In the genomic region with DNA sequence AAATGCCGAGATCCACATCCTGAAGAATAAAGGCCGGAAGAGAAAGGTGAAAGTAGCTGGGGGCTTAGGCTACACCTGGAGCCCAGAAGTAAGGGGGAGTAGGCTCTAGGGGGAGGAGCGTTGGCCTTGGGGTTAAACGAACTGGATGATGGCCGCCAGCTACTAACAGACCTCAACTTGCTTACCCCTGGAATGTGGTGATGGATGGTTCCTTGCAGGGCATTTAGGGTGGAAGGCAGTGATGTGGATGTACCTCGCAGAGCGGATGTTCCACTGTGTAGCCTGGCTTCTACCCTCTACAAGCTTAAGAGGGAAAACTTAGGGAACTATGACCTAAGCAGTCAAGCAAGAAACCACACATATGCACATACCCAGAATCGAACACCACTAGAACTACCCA, we compare ENCODE assay signal across 10 cellular contexts. TPM values are rescaled to one million over a fixed set of nuclear protein-coding genes. Genes with fewer than 3 reads are reported as not detected.
DNase-seq lines count a peak whose midpoint lies in the region; ATAC-seq and TF ChIP-seq lines count a peak whose summit lies in the region.
"Had no signal": no experiment of that assay in that cellular context is flagged by ENCODE, and none has a peak within 500 bp of the region (broad histone marks: within the 10 kb centered on the region; RNA-seq: fewer than 3 reads in every experiment).

No MANE protein-coding gene starts in this region.

- POLR2A ChIA-PET in WTC11 (lab: Charles Lee): interaction anchor here (1.1 to 1.7 kb wide), 2 partner anchors 12 to 124 kb away, joined by 6 to 10 read pairs; partner anchors contain the start of gene PAGR1

- H3K4me3 ChIP-seq in suprapubic skin: no peak overlapping the region

- TF ChIP-seq EP300 in suprapubic skin (IDR thresholded peaks at IDR 0.05): no peak

- CTCF ChIA-PET in WTC11 (lab: Charles Lee): interaction anchor here (0.5 to 2.8 kb wide), 10 partner anchors 11 to 229 kb away, joined by 3 to 12 read pairs (median 7); partner anchors contain the start of genes PAGR1, SEZ6L2 and TLCD3B

- WGBS in suprapubic skin: 75% methylated on average over 8 of the region's 8 CpGs

- H3K9me3 Mint-ChIP-seq in activated CD4-positive, alpha-beta T cell treated with anti-CD3 and anti-CD28 coated beads, Interleukin-2, amount 10 ng/mL, durations not matched to agents 24 days and 14 days: no peaks in the 10 kb centered on the region
- H3K9me3 Mint-ChIP-seq in WTC11: no peaks in the 10 kb centered on the region

- H3K27ac Mint-ChIP-seq in activated CD4-positive, alpha-beta T cell treated with anti-CD3 and anti-CD28 coated beads, Interleukin-2, amount 10 ng/mL, durations not matched to agents 24 days and 14 days: peak overlapping the region; percentile 99
- peak overlapping the region; percentile 97 for H3K27ac Mint-ChIP-seq in WTC11

- peak overlapping the region; percentile 96 for H3K4me3 Mint-ChIP-seq in activated CD4-positive, alpha-beta T cell treated with anti-CD3 and anti-CD28 coated beads, Interleukin-2, amount 10 ng/mL, durations not matched to agents 24 days and 14 days
- peak overlapping the region; percentile 99 for H3K4me3 Mint-ChIP-seq in WTC11

- no peak for TF ChIP-seq POLR2A in suprapubic skin (IDR thresholded peaks at IDR 0.05)

- H3K4me1 ChIP-seq in suprapubic skin: peaks cover 33% of the 10 kb centered on the region

- no peak for TF ChIP-seq CTCF in WTC11 (IDR thresholded peaks at IDR 0.05)
- TF ChIP-seq CTCF in suprapubic skin (IDR thresholded peaks at IDR 0.05): no peak

- peaks cover 31% of the 10 kb centered on the region for H3K4me1 Mint-ChIP-seq in activated CD4-positive, alpha-beta T cell treated with anti-CD3 and anti-CD28 coated beads, Interleukin-2, amount 10 ng/mL, durations not matched to agents 24 days and 14 days
- peaks cover 33% of the 10 kb centered on the region for H3K4me1 Mint-ChIP-seq in WTC11

- H3K9me3 ChIP-seq in suprapubic skin: no peaks in the 10 kb centered on the region
- H3K9me3 ChIP-seq: BE2C, testis had no signal

- ATAC-seq in WTC11 (no peak), GM21447 (IDR thresholded peaks at IDR 0.05; ENCODE audit: unreplicated experiment) (no peak)

- intact Hi-C loops in activated CD4-positive, alpha-beta T cell treated with anti-CD3 and anti-CD28 coated beads, Interleukin-2, amount 10 ng/mL, durations not matched to agents 24 days and 14 days (cut with micrococcal nuclease): loop anchor here (10.0 kb wide), 1 partner anchor 121 kb away; the partner anchor contains the start of gene KCTD13

- no peak for DNase-seq in activated CD4-positive, alpha-beta T cell treated with anti-CD3 and anti-CD28 coated beads, Interleukin-2, amount 10 ng/mL, durations not matched to agents 24 days and 14 days
- DNase-seq in activated CD4-positive, alpha-beta T cell treated with anti-CD3 and anti-CD28 coated beads for 48 hours: no peak
- DNase-seq in WTC11 (ENCODE audit: low spot score): no peak
- no peak for DNase-seq in suprapubic skin (ENCODE audit: low spot score in 2 of 2)
- DNase-seq in stimulated activated CD4-positive, alpha-beta T cell treated with anti-CD3 and anti-CD28 coated beads, Interleukin-4, amount 100 ng/mL, for 4 hours: no peak
- no peak for DNase-seq in NCI-H774 (lab: John Stamatoyannopoulos, UW)

- H3K27me3 ChIP-seq in layer of hippocampus (ENCODE audit: control insufficient read depth, insufficient read depth, low read length): no peaks in the 10 kb centered on the region
- no peaks in the 10 kb centered on the region for H3K27me3 ChIP-seq in suprapubic skin
- H3K27me3 ChIP-seq: BE2C, testis had no signal

- no peaks in the 10 kb centered on the region for H3K27me3 Mint-ChIP-seq in activated CD4-positive, alpha-beta T cell treated with anti-CD3 and anti-CD28 coated beads, Interleukin-2, amount 10 ng/mL, durations not matched to agents 24 days and 14 days
- H3K27me3 Mint-ChIP-seq in WTC11 (ENCODE audit: low read depth): no peaks in the 10 kb centered on the region

- peaks cover 59% of the 10 kb centered on the region for H3K36me3 Mint-ChIP-seq in activated CD4-positive, alpha-beta T cell treated with anti-CD3 and anti-CD28 coated beads, Interleukin-2, amount 10 ng/mL, durations not matched to agents 24 days and 14 days (ENCODE audit: low read depth)
- H3K36me3 Mint-ChIP-seq in WTC11: peaks cover 40% of the 10 kb centered on the region

- peak overlapping the region; percentile 99 for H3K27ac ChIP-seq in layer of hippocampus (ENCODE audit: low read depth, low read length)
- H3K27ac ChIP-seq in suprapubic skin: peak overlapping the region; percentile 97

- peaks cover 23% of the 10 kb centered on the region for H3K36me3 ChIP-seq in suprapubic skin

TF ChIP-seq in WTC11, 78 proteins besides CTCF, POLR2A, EP300 and RAD21:
- TF ChIP-seq AFF4 (CRISPR knock-in tag; IDR thresholded peaks at IDR 0.05; ENCODE audit: borderline replicate concordance): no peak
- TF ChIP-seq FOXP1 (CRISPR knock-in tag; IDR thresholded peaks at IDR 0.05; ENCODE audit: borderline replicate concordance): no peak
- TF ChIP-seq HMGXB4 (CRISPR knock-in tag; IDR thresholded peaks at IDR 0.05): no peak
- TF ChIP-seq ZNF317 (CRISPR knock-in tag; IDR thresholded peaks at IDR 0.05; ENCODE audit: borderline replicate concordance, low read depth): no peak
- TF ChIP-seq NR3C1 (CRISPR knock-in tag; conservative IDR thresholded peaks at IDR 0.05; ENCODE audit: low read depth): no peak
- no peak for TF ChIP-seq ELF4 (CRISPR knock-in tag; IDR thresholded peaks at IDR 0.05; ENCODE audit: low read depth)

RNA-seq across cellular contexts. Expression of gene MAZ, which starts 2.3 kb away (rescaled TPM):
- 378 and 380 TPM in 2 replicates for total RNA-seq in activated CD4-positive, alpha-beta T cell treated with anti-CD3 and anti-CD28 coated beads, Interleukin-2, amount 10 ng/mL, durations not matched to agents 24 days and 14 days
- total RNA-seq in WTC11 (2021): 392 to 405 TPM (median 395 TPM) in 3 replicates
- 100 to 1,000 TPM in 3 of 4 donors, 10 to 100 TPM in 1; 98.4 to 180 (median 125) TPM for total RNA-seq in suprapubic skin

RNA-seq across cellular contexts. Expression of gene PRRT2, which starts 8.0 kb away (rescaled TPM):
- 1.6 and 1.7 TPM in 2 replicates for total RNA-seq in activated CD4-positive, alpha-beta T cell treated with anti-CD3 and anti-CD28 coated beads, Interleukin-2, amount 10 ng/mL, durations not matched to agents 24 days and 14 days
- 20.5 to 25.3 TPM (median 23.6 TPM) in 3 replicates for total RNA-seq in WTC11 (2021)
- total RNA-seq in suprapubic skin: 1 to 10 TPM in 3 of 4 donors, not detected in 1; 1.1 to 6.8 (median 3.7) TPM

RNA-seq across cellular contexts. Expression of gene PAGR1, which starts 11.9 kb away (rescaled TPM):
- total RNA-seq in activated CD4-positive, alpha-beta T cell treated with anti-CD3 and anti-CD28 coated beads, Interleukin-2, amount 10 ng/mL, durations not matched to agents 24 days and 14 days: 25.8 and 27.0 TPM in 2 replicates
- total RNA-seq in WTC11 (2021) (60.1 to 69.0 TPM (median 66.8 TPM) in 3 replicates), suprapubic skin (10 to 100 TPM; 23.3 to 35.2 (median 23.8) TPM)

RNA-seq across cellular contexts. Expression of gene KIF22, which starts 13.5 kb away (rescaled TPM):
- total RNA-seq in activated CD4-positive, alpha-beta T cell treated with anti-CD3 and anti-CD28 coated beads, Interleukin-2, amount 10 ng/mL, durations not matched to agents 24 days and 14 days: 132 TPM in 2 replicates
- total RNA-seq in WTC11 (2021) (165 to 182 TPM (median 175 TPM) in 3 replicates), suprapubic skin (10 to 100 TPM; 42.8 to 65.7 (median 55.1) TPM)

RNA-seq across cellular contexts. Expression of gene MVP, which starts 16.2 kb away (rescaled TPM):
- total RNA-seq in activated CD4-positive, alpha-beta T cell treated with anti-CD3 and anti-CD28 coated beads, Interleukin-2, amount 10 ng/mL, durations not matched to agents 24 days and 14 days: 116 and 122 TPM in 2 replicates
- total RNA-seq in WTC11 (2021): 8.9 to 10.8 TPM (median 10.0 TPM) in 3 replicates
- 100 to 1,000 TPM in 1 of 4 donors, 10 to 100 TPM in 3; 54.9 to 104 (median 68.1) TPM for total RNA-seq in suprapubic skin
